In the genomic region with DNA sequence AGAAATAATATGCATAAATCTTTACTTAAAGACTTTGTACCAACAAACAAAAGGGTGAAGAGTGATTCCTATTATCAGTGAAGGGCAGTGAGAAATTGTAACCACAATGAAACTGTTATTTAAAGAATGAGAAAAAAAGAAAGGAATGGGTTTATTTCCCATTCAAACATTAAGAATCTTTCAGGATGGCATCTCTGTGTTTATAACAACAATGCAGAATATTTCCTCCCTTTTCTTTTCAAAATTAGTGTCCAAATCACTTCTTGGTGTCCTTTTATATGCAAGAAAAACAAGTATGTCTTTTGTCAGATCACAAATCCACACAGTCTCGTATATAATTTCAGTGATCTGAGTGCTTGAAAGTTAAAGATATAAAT, we compare ENCODE assay signal across 1 cellular context.
TF ChIP-seq lines count a peak whose summit lies in the region.

No MANE protein-coding gene starts in this region.

TF ChIP-seq in H1, 55 proteins besides CTCF, POLR2A, EP300 and RAD21:
- TF ChIP-seq TBP (IDR thresholded peaks at IDR 0.05; ENCODE audit: low read depth, low read length): no peak
- TF ChIP-seq CBX8 (IDR thresholded peaks at IDR 0.05; ENCODE audit: borderline replicate concordance, low read depth, low read length): no peak
